ENCODE assay signal across 8 cellular contexts in genomic region chr14:92748259-92749016, GRCh38. TPM values are rescaled to one million over a fixed set of nuclear protein-coding genes. Genes with fewer than 3 reads are reported as not detected.
DNase-seq lines count a peak whose midpoint lies in the region; ATAC-seq and TF ChIP-seq lines count a peak whose summit lies in the region.

LGMN (minus strand) TSS chr14:92748627; CDS start chr14:92732786, 15,841 bp downstream.

- POLR2A ChIA-PET in AG04449 (lab: Yijun Ruan, JAX): interaction anchor here (0.6 to 2.0 kb wide), 16 partner anchors 11 to 708 kb away, joined by 3 to 14 read pairs (median 4); partner anchors contain the start of genes CPSF2 and NDUFB1

- no peak for TF ChIP-seq CTCF in AG04449 (IDR thresholded peaks at IDR 0.05; ENCODE audit: insufficient read depth, low read length, missing control alignments)

- H3K27ac Mint-ChIP-seq in activated CD8-positive, alpha-beta memory T cell treated with anti-CD3 and anti-CD28 coated beads, Interleukin-2, amount 10 ng/mL, durations not matched to agents 7 days and 5 days: no peak within 1 kb of the TSS
- H3K27ac Mint-ChIP-seq in effector memory CD8-positive, alpha-beta T cell: peak within 1 kb of the TSS; percentile 35 to 69

- peaks cover 31% of the 10 kb centered on the region for H3K4me1 Mint-ChIP-seq in activated CD8-positive, alpha-beta memory T cell treated with anti-CD3 and anti-CD28 coated beads, Interleukin-2, amount 10 ng/mL, durations not matched to agents 7 days and 5 days
- H3K4me1 Mint-ChIP-seq in effector memory CD8-positive, alpha-beta T cell (ENCODE audit: low read depth in 2 of 2): peaks cover 29 to 39% of the 10 kb centered on the region in 2 donors

- ATAC-seq in GM18907 (IDR thresholded peaks at IDR 0.05; ENCODE audit: unreplicated experiment) (peak; percentile 75), HG03159 (IDR thresholded peaks at IDR 0.05; ENCODE audit: unreplicated experiment) (peak; percentile 72)
- peak; percentile 86 for ATAC-seq in activated CD8-positive, alpha-beta memory T cell treated with anti-CD3 and anti-CD28 coated beads, Interleukin-2, amount 10 ng/mL, durations not matched to agents 7 days and 5 days
- ATAC-seq in effector memory CD8-positive, alpha-beta T cell (replicated peaks): peak; percentile 92

- peak within 1 kb of the TSS; percentile 85 for H3K4me3 ChIP-seq in AG04449 (ENCODE audit: low read depth, low read length)

- H3K36me3 Mint-ChIP-seq in activated CD8-positive, alpha-beta memory T cell treated with anti-CD3 and anti-CD28 coated beads, Interleukin-2, amount 10 ng/mL, durations not matched to agents 7 days and 5 days: peaks cover 3% of the 10 kb centered on the region
- peaks cover 15% of the 10 kb centered on the region for H3K36me3 Mint-ChIP-seq in effector memory CD8-positive, alpha-beta T cell (ENCODE audit: insufficient read depth)

- peak; percentile 66 for DNase-seq in AG04449 (ENCODE audit: low read depth, low spot score)
- DNase-seq in NCI-H524 treated with DMSO at 0.1 percent for 48 hours (lab: John Stamatoyannopoulos, UW): peak; percentile 90
- peak; percentile 72 for DNase-seq in activated CD8-positive, alpha-beta memory T cell treated with anti-CD3 and anti-CD28 coated beads, Interleukin-2, amount 10 ng/mL, durations not matched to agents 7 days and 5 days
- peak; percentile 56 to 73 (median 71) for DNase-seq in effector memory CD8-positive, alpha-beta T cell
- DNase-seq in lung microvascular endothelial cell (ENCODE audit: low read depth in 2 of 2): peak; percentile 96 to 98
- DNase-seq in stimulated activated CD4-positive, alpha-beta T cell treated with anti-CD3 and anti-CD28 coated beads, TNF-alpha, amount 100 ng/mL, for 24 hours (ENCODE audit: low read depth in 3 of 3): peak; percentile 63 to 79 (median 67)

- H3K27me3 Mint-ChIP-seq in activated CD8-positive, alpha-beta memory T cell treated with anti-CD3 and anti-CD28 coated beads, Interleukin-2, amount 10 ng/mL, durations not matched to agents 7 days and 5 days: peaks cover 74% of the 10 kb centered on the region
- H3K27me3 Mint-ChIP-seq in effector memory CD8-positive, alpha-beta T cell: peaks cover 44 to 62% of the 10 kb centered on the region in 2 donors

- CTCF ChIA-PET in AG04449 (lab: Yijun Ruan, JAX): interaction anchor here (0.7 to 3.8 kb wide), 6 partner anchors 24 to 61 kb away, joined by 3 to 14 read pairs (median 4); no protein-coding TSS in a partner anchor
- CTCF ChIA-PET in activated CD8-positive, alpha-beta memory T cell treated with anti-CD3 and anti-CD28 coated beads, Interleukin-2, amount 10 ng/mL, durations not matched to agents 7 days and 5 days (lab: Charles Lee): interaction anchor here (0.8 kb wide), 1 partner anchor 23 kb away, joined by 3 read pairs; no protein-coding TSS in a partner anchor

- peak within 1 kb of the TSS; percentile 31 for H3K4me3 Mint-ChIP-seq in activated CD8-positive, alpha-beta memory T cell treated with anti-CD3 and anti-CD28 coated beads, Interleukin-2, amount 10 ng/mL, durations not matched to agents 7 days and 5 days
- H3K4me3 Mint-ChIP-seq in effector memory CD8-positive, alpha-beta T cell: peak within 1 kb of the TSS; percentile 83 to 85

- H3K9me3 Mint-ChIP-seq in activated CD8-positive, alpha-beta memory T cell treated with anti-CD3 and anti-CD28 coated beads, Interleukin-2, amount 10 ng/mL, durations not matched to agents 7 days and 5 days (ENCODE audit: low read depth): no peaks in the 10 kb centered on the region
- no peaks in the 10 kb centered on the region for H3K9me3 Mint-ChIP-seq in effector memory CD8-positive, alpha-beta T cell

RNA-seq across cellular contexts. Expression of gene LGMN, which starts in this region (rescaled TPM):
- 1 to 10 TPM in 1 of 2 experiments, under 1 TPM in 1; 0.63 to 1.2 TPM for total RNA-seq in activated CD8-positive, alpha-beta memory T cell treated with anti-CD3 and anti-CD28 coated beads, Interleukin-2, amount 10 ng/mL, durations not matched to agents 7 days and 5 days
- total RNA-seq in lung microvascular endothelial cell: 57.8 and 62.7 TPM in 2 replicates

Comparison
In these comparisons a context has a peak if more than half of its experiments do, and no peak if none do; other contexts are left out.
1. Peak in every context shown above with its lines: DNase-seq, ATAC-seq and H3K4me3 ChIP-seq.
2. RNA of gene LGMN (total RNA-seq): 57.8 to 62.7 TPM in lung microvascular endothelial cell; 0.63 to 1.2 TPM in activated CD8-positive, alpha-beta memory T cell treated with anti-CD3 and anti-CD28 coated beads, Interleukin-2, amount 10 ng/mL, durations not matched to agents 7 days and 5 days; every median in the first group is over 10 times any median in the second.